ENCODE assay signal across 16 cellular contexts in the genomic region with DNA sequence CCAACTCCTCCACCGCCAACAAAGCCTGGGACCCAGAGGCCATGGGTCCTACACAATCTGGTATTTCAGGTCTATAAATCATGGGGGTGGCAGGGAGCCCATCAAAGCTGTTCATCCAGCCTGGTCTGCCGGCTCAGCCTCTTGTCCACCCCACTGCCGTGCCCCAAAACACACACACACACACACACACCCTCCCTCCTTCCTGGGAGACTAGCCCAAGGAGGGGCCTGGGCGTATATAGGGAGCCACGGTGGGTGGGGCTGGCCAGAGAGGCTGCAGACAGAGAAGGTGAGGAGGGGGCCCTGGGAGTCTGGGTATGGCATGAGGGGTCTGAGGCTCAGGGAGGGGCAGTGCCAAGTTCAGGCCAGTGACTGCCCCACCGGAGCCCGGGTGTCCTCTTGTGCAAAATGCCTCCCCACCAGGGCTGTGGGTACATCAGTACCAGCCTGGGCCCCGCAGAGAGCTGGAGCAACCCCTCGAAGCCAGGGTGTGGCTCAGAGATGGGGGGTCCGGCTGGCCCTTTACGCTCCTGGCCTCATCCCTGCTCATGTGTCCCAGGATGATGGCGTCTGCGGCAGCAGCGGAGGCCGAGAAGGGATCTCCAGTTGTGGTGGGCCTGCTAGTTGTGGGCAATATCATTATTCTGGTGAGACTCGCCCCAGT. TPM values are rescaled to one million over a fixed set of nuclear protein-coding genes. Genes with fewer than 3 reads are reported as not detected.
DNase-seq lines count a peak whose midpoint lies in the region; ATAC-seq and TF ChIP-seq lines count a peak whose summit lies in the region.
"Had no signal": no experiment of that assay in that cellular context is flagged by ENCODE, and none has a peak within 500 bp of the region (broad histone marks: within the 10 kb centered on the region; RNA-seq: fewer than 3 reads in every experiment).

Gene UPK1A, plus strand, starts transcription at position 267 of the 663 bp plus-strand sequence. Its CDS starts 296 bp downstream, at position 563.

- no peak for TF ChIP-seq POLR2A in prostate gland (IDR thresholded peaks at IDR 0.05)

- DNase-seq in Right ventricle myocardium inferior (ENCODE audit: missing footprints) (no peak), cardiac septum (ENCODE audit: low spot score) (no peak), H7 (peak; percentile 46), prostate gland (ENCODE audit: low spot score) (peak; percentile 63), SJCRH30 (no peak), DMS153 (lab: John Stamatoyannopoulos, UW) (no peak)
- DNase-seq in activated CD4-positive, alpha-beta T cell treated with anti-CD3 and anti-CD28 coated beads, Interleukin-2, amount 10 ng/mL, durations not matched to agents 24 days and 14 days = no peak
- DNase-seq: HCEC 1CT, MG63, NCI-H1105, NCI-H1694 treated with DMSO at 0.1 percent for 48 hours had no signal

- H3K4me1 ChIP-seq in prostate gland (replicated peaks) = no peaks in the 10 kb centered on the region
- H3K4me1 ChIP-seq in SJCRH30 = no peaks in the 10 kb centered on the region

- peak; percentile 10 for ATAC-seq in Right ventricle myocardium inferior
- peak; percentile 82 for ATAC-seq in esophagus mucosa

- H3K27me3 ChIP-seq in H7 (ENCODE audit: control insufficient read depth, insufficient read depth, low read length) (peaks cover 2% of the 10 kb centered on the region; the same call in 1 of the 2 replicates), prostate gland (replicated peaks; ENCODE audit: insufficient read depth) (no peaks in the 10 kb centered on the region), SJCRH30 (0 out of 2 replicates have a peak, but pooled peaks cover 5% of the 10 kb centered on the region)

- H3K27ac Mint-ChIP-seq in activated CD4-positive, alpha-beta T cell treated with anti-CD3 and anti-CD28 coated beads, Interleukin-2, amount 10 ng/mL, durations not matched to agents 24 days and 14 days = no peak within 1 kb of the TSS

- no peak within 1 kb of the TSS for H3K4me3 Mint-ChIP-seq in activated CD4-positive, alpha-beta T cell treated with anti-CD3 and anti-CD28 coated beads, Interleukin-2, amount 10 ng/mL, durations not matched to agents 24 days and 14 days

- H3K36me3 ChIP-seq in H7 (replicated peaks; ENCODE audit: control insufficient read depth, insufficient read depth, low read length) (peaks cover 3% of the 10 kb centered on the region), prostate gland (no peaks in the 10 kb centered on the region), SJCRH30 (no peaks in the 10 kb centered on the region)

- H3K9me3 Mint-ChIP-seq in activated CD4-positive, alpha-beta T cell treated with anti-CD3 and anti-CD28 coated beads, Interleukin-2, amount 10 ng/mL, durations not matched to agents 24 days and 14 days = no peaks in the 10 kb centered on the region

- 35% methylated on average over 7 of the region's 16 CpGs for WGBS in prostate gland

- TF ChIP-seq CTCF in prostate gland (IDR thresholded peaks at IDR 0.05) = no peak

- H3K36me3 Mint-ChIP-seq in activated CD4-positive, alpha-beta T cell treated with anti-CD3 and anti-CD28 coated beads, Interleukin-2, amount 10 ng/mL, durations not matched to agents 24 days and 14 days (ENCODE audit: low read depth) = no peaks in the 10 kb centered on the region

- no peak within 1 kb of the TSS for H3K27ac ChIP-seq in prostate gland
- no peak within 1 kb of the TSS for H3K27ac ChIP-seq in SJCRH30
- H3K27ac ChIP-seq: KMS-11 had no signal

- H3K9me3 ChIP-seq in prostate gland (no peaks in the 10 kb centered on the region), SJCRH30 (replicated peaks) (no peaks in the 10 kb centered on the region)
- H3K9me3 ChIP-seq: Caco-2, MG63 had no signal

- H3K27me3 Mint-ChIP-seq in activated CD4-positive, alpha-beta T cell treated with anti-CD3 and anti-CD28 coated beads, Interleukin-2, amount 10 ng/mL, durations not matched to agents 24 days and 14 days = peaks cover 10% of the 10 kb centered on the region

- intact Hi-C loops in Right ventricle myocardium inferior (cut with DNase I) (no loop called here), cardiac septum (cut with DNase I) (no loop called here), prostate gland (cut with DNase I) (no loop called here)
- intact Hi-C loops in activated CD4-positive, alpha-beta T cell treated with anti-CD3 and anti-CD28 coated beads, Interleukin-2, amount 10 ng/mL, durations not matched to agents 24 days and 14 days (cut with micrococcal nuclease) = no loop called here

- H3K4me3 ChIP-seq in H7 (ENCODE audit: insufficient read depth, low read depth, low read length) = no peak within 1 kb of the TSS
- H3K4me3 ChIP-seq in prostate gland = no peak within 1 kb of the TSS
- H3K4me3 ChIP-seq in SJCRH30 = no peak within 1 kb of the TSS
- H3K4me3 ChIP-seq: MG63 had no signal

- H3K4me1 Mint-ChIP-seq in activated CD4-positive, alpha-beta T cell treated with anti-CD3 and anti-CD28 coated beads, Interleukin-2, amount 10 ng/mL, durations not matched to agents 24 days and 14 days = no peaks in the 10 kb centered on the region

RNA-seq across cellular contexts. Expression of gene UPK1A, which starts in this region (rescaled TPM):
- not detected for total RNA-seq in Right ventricle myocardium inferior
- not detected for total RNA-seq in cardiac septum
- 0.14 and 0.74 TPM in 2 replicates for total RNA-seq in H7 (2014; rRNA removed; shearing (Covaris generic))
- total RNA-seq in esophagus mucosa = 3.8 TPM
- total RNA-seq in prostate gland = 1 to 10 TPM; 3.8 to 5.5 TPM
- 0.77 and 0.92 TPM in 2 replicates for total RNA-seq in activated CD4-positive, alpha-beta T cell treated with anti-CD3 and anti-CD28 coated beads, Interleukin-2, amount 10 ng/mL, durations not matched to agents 24 days and 14 days
- not detected in 2 replicates for total RNA-seq in SJCRH30 (2014; rRNA removed; shearing (Covaris generic))
- total RNA-seq: A673, Caco-2, G401 had no signal

Comparison
In these comparisons a context has a peak if more than half of its experiments do, and no peak if none do; other contexts are left out.
1. Peak in ATAC-seq in Right ventricle myocardium inferior; RNA of the gene not detected or under 1 TPM.
2. Peak in DNase-seq in H7; RNA of the gene not detected or under 1 TPM.